ENCODE assay signal across 1 cellular context in genomic region chr7:128103498-128104108, GRCh38.
A peak's percentile ranks its signal among the peaks of the same experiment; 100 is the strongest.
TF ChIP-seq lines count a peak whose summit lies in the region.

No MANE protein-coding gene starts in this region.

TF ChIP-seq in HepG2, 621 proteins besides CTCF, POLR2A, EP300 and RAD21 (continued from another document and continues in another):
- TF ChIP-seq ZBTB46 (CRISPR knock-in tag; IDR thresholded peaks at IDR 0.05; ENCODE audit: borderline replicate concordance): no peak
- TF ChIP-seq PRMT3 (CRISPR knock-in tag; IDR thresholded peaks at IDR 0.05; ENCODE audit: borderline replicate concordance, low read depth): 0 out of 2 replicates have a peak, but pooled peaks have one; percentile 58
- TF ChIP-seq PPARG (CRISPR knock-in tag; conservative IDR thresholded peaks at IDR 0.05): no peak
- no peak for TF ChIP-seq ZNF446 (CRISPR knock-in tag; IDR thresholded peaks at IDR 0.05)
- TF ChIP-seq NFRKB (IDR thresholded peaks at IDR 0.05): no peak
- no peak for TF ChIP-seq TEF (CRISPR knock-in tag; IDR thresholded peaks at IDR 0.05)
- TF ChIP-seq MAFK (conservative IDR thresholded peaks at IDR 0.05 in 1 of 2, IDR thresholded peaks at IDR 0.05 in 1 of 2; ENCODE audit: low read length in 2 of 2): no peak
- no peak for TF ChIP-seq ZNF138 (CRISPR knock-in tag; IDR thresholded peaks at IDR 0.05; ENCODE audit: low read depth)
- TF ChIP-seq BHLHE40 (IDR thresholded peaks at IDR 0.05; ENCODE audit: low read length): no peak
- no peak for TF ChIP-seq ZBTB49 (CRISPR knock-in tag; IDR thresholded peaks at IDR 0.05; ENCODE audit: borderline replicate concordance)
- peak; percentile 82 for TF ChIP-seq MTA1 (CRISPR knock-in tag; IDR thresholded peaks at IDR 0.05; ENCODE audit: borderline replicate concordance)
- TF ChIP-seq CEBPG (CRISPR knock-in tag; IDR thresholded peaks at IDR 0.05): no peak
- TF ChIP-seq ZNF280B (CRISPR knock-in tag; IDR thresholded peaks at IDR 0.05; ENCODE audit: borderline replicate concordance): no peak
- no peak; the same call in 1 of the 2 replicates for TF ChIP-seq DNMT1 (CRISPR knock-in tag; IDR thresholded peaks at IDR 0.05)
- peak; percentile 71; the same call in 1 of the 2 replicates for TF ChIP-seq FOXO1 (CRISPR knock-in tag; IDR thresholded peaks at IDR 0.05)
- no peak for TF ChIP-seq KDM4B (CRISPR knock-in tag; IDR thresholded peaks at IDR 0.05)
- peak; percentile 91 for TF ChIP-seq RXRA (CRISPR knock-in tag; IDR thresholded peaks at IDR 0.05)
- 0 out of 2 replicates have a peak, but pooled peaks have one; percentile 59 for TF ChIP-seq ZNF816 (CRISPR knock-in tag; IDR thresholded peaks at IDR 0.05; ENCODE audit: borderline replicate concordance)
- TF ChIP-seq ZNF747 (CRISPR knock-in tag; IDR thresholded peaks at IDR 0.05; ENCODE audit: borderline replicate concordance): peak; percentile 91
- no peak for TF ChIP-seq IKZF1 (IDR thresholded peaks at IDR 0.05)
- TF ChIP-seq FOXK2 (IDR thresholded peaks at IDR 0.05): no peak
- TF ChIP-seq ZNF543 (CRISPR knock-in tag; IDR thresholded peaks at IDR 0.05): peak; percentile 74; the same call in 1 of the 2 replicates
- TF ChIP-seq HMG20B (CRISPR knock-in tag; conservative IDR thresholded peaks at IDR 0.05): no peak
- no peak for TF ChIP-seq ZNF367 (CRISPR knock-in tag; IDR thresholded peaks at IDR 0.05; ENCODE audit: borderline replicate concordance)
- peak; percentile 85; the same call in 1 of the 2 replicates for TF ChIP-seq KDM5B (CRISPR knock-in tag; IDR thresholded peaks at IDR 0.05; ENCODE audit: borderline replicate concordance)
- TF ChIP-seq ZNF556 (CRISPR knock-in tag; IDR thresholded peaks at IDR 0.05; ENCODE audit: borderline replicate concordance): peak; percentile 91; the same call in 1 of the 2 replicates
- TF ChIP-seq DMAP1 (CRISPR knock-in tag; IDR thresholded peaks at IDR 0.05): peak; percentile 77
- 0 out of 2 replicates have a peak, but pooled peaks have one; percentile 21 for TF ChIP-seq ZNF12 (CRISPR knock-in tag; IDR thresholded peaks at IDR 0.05)
- no peak for TF ChIP-seq HOXA9 (CRISPR knock-in tag; IDR thresholded peaks at IDR 0.05; ENCODE audit: borderline replicate concordance)
- TF ChIP-seq ATF6 (CRISPR knock-in tag; conservative IDR thresholded peaks at IDR 0.05): no peak
- no peak for TF ChIP-seq ZNF354B (CRISPR knock-in tag; IDR thresholded peaks at IDR 0.05)
- TF ChIP-seq GRHL1 (CRISPR knock-in tag; conservative IDR thresholded peaks at IDR 0.05): no peak
- 0 out of 2 replicates have a peak, but pooled peaks have one; percentile 66 for TF ChIP-seq FOXM1 (CRISPR knock-in tag; IDR thresholded peaks at IDR 0.05)
- no peak for TF ChIP-seq CAMTA2 (CRISPR knock-in tag; IDR thresholded peaks at IDR 0.05; ENCODE audit: borderline replicate concordance)
- no peak for TF ChIP-seq NFKBIZ (CRISPR knock-in tag; IDR thresholded peaks at IDR 0.05)
- TF ChIP-seq ARHGAP35 (CRISPR knock-in tag; IDR thresholded peaks at IDR 0.05; ENCODE audit: borderline replicate concordance): peak; percentile 81; the same call in 1 of the 2 replicates
- no peak for TF ChIP-seq MAZ (IDR thresholded peaks at IDR 0.05; ENCODE audit: borderline replicate concordance, low read depth, low read length)
- 0 out of 2 replicates have a peak, but pooled peaks have one; percentile 47 for TF ChIP-seq MAZ (CRISPR knock-in tag; IDR thresholded peaks at IDR 0.05; ENCODE audit: low read depth)
- TF ChIP-seq ZNF331 (CRISPR knock-in tag; IDR thresholded peaks at IDR 0.05): peak; percentile 29; the same call in 1 of the 2 replicates
- TF ChIP-seq ZNF33A (CRISPR knock-in tag; IDR thresholded peaks at IDR 0.05; ENCODE audit: borderline replicate concordance): no peak
- TF ChIP-seq SPEN (CRISPR knock-in tag; IDR thresholded peaks at IDR 0.05; ENCODE audit: low read depth): peak; percentile 85
- peak; percentile 66 for TF ChIP-seq ZNF264 (CRISPR knock-in tag; IDR thresholded peaks at IDR 0.05)
- peak; percentile 85 for TF ChIP-seq ETV6 (CRISPR knock-in tag; conservative IDR thresholded peaks at IDR 0.05)
- peak; percentile 65; the same call in 1 of the 2 replicates for TF ChIP-seq HIC2 (CRISPR knock-in tag; IDR thresholded peaks at IDR 0.05; ENCODE audit: low read depth)
- TF ChIP-seq ARNTL (CRISPR knock-in tag; IDR thresholded peaks at IDR 0.05): no peak; the same call in 1 of the 2 replicates
- TF ChIP-seq KLF16 (CRISPR knock-in tag; IDR thresholded peaks at IDR 0.05): peak in 1 of 2 experiments; percentile 56; a peak in 2 of 4 replicates
- TF ChIP-seq ZNF691 (CRISPR knock-in tag; IDR thresholded peaks at IDR 0.05; ENCODE audit: borderline replicate concordance, low read depth): 0 out of 2 replicates have a peak, but pooled peaks have one; percentile 64
- TF ChIP-seq HCFC1 (IDR thresholded peaks at IDR 0.05; ENCODE audit: low read depth, low read length): no peak
- TF ChIP-seq CEBPZ (IDR thresholded peaks at IDR 0.05; ENCODE audit: low read length): no peak
- TF ChIP-seq SMARCE1 (IDR thresholded peaks at IDR 0.05; ENCODE audit: borderline replicate concordance): no peak
- TF ChIP-seq ZNF790 (CRISPR knock-in tag; IDR thresholded peaks at IDR 0.05; ENCODE audit: borderline replicate concordance): no peak
- TF ChIP-seq PCBP1 (IDR thresholded peaks at IDR 0.05; ENCODE audit: borderline replicate concordance, low read depth, low read length): no peak
- TF ChIP-seq CENPX (CRISPR knock-in tag; IDR thresholded peaks at IDR 0.05): no peak
- 0 out of 2 replicates have a peak, but pooled peaks have one; percentile 30 for TF ChIP-seq PAWR (CRISPR knock-in tag; IDR thresholded peaks at IDR 0.05; ENCODE audit: borderline replicate concordance)
- TF ChIP-seq CCAR2 (optimal IDR thresholded peaks at IDR 0.05; ENCODE audit: low read depth, low read length): no peak
